Comparison of ENCODE assay signal across 13 cellular contexts in the genomic region with DNA sequence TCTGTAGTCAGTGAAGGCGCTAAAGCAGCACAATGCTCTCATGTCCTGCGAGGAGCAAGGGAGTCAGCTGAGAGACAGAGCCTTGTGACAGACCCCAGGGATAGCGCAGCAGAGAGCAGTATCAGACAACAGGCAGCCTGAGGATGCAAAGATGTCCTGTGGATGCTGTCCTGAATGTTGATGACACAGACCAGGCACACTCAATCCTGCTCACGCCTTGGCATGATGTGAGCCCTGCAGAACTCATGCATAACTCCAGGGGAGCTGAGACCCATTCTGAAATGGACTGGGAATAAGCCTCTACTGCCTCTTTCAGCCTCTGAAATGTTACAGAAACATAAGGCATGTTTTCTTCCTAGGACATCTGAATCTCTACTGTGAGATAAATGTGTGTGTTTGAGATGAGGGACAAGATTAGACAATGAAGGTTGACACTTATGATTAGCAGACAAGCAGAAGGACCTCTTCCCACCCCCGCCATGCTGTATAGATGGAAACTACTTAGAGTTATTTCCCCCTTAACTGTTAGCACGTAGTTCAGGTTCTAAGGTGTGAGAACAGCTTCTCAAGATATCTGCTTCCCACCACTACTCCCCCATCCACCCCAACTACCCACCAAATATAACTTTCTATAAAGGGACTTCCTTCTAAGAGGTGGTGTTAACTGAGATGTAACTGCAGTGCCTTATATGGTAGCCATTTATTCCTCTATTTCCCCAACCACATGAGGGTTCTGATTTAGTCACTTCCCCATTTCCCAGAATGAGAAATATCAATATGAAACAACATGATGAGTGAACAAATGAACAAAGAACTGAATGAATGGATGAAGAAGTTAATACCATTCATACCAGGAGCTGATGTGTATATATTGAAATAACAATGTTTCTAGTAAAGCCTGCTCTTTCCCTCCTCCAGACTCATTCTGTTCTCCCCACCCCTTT. TPM values are rescaled to one million over a fixed set of nuclear protein-coding genes. Genes with fewer than 3 reads are reported as not detected.
A peak's percentile ranks its signal among the peaks of the same experiment; 100 is the strongest.
DNase-seq lines count a peak whose midpoint lies in the region; ATAC-seq, FAIRE-seq and TF ChIP-seq lines count a peak whose summit lies in the region.
"Had no signal": no experiment of that assay in that cellular context is flagged by ENCODE, and none has a peak within 500 bp of the region (broad histone marks: within the 10 kb centered on the region; RNA-seq: fewer than 3 reads in every experiment).

No MANE protein-coding gene starts in this region.

- WGBS in neuronal stem cell (ENCODE audit: extremely low coverage in 2 of 2, insufficient read length in 2 of 2, insufficient replicate concordance in 1 of 2), 2 donors, result no CpG with 5 or more reads among the region's 6 CpGs

- no peak overlapping the region for H3K4me3 Mint-ChIP-seq in T-helper 1 cell treated with Interleukin-12 subunit alpha and Interleukin-12 subunit beta and Interleukin-4 antibody, amounts not matched to agents 30 μg/mL and 1 μg/mL, for 36 hours

- H3K18ac ChIP-seq in neuronal stem cell (ENCODE audit: low read length), result no peak overlapping the region

- H3K9me3 ChIP-seq in MM.1S (replicated peaks; ENCODE audit: insufficient read depth, low read length) (no peaks in the 10 kb centered on the region), neuronal stem cell (replicated peaks in 1 of 2; ENCODE audit: control insufficient read depth in 2 of 2, insufficient read depth in 1 of 2, low read depth in 1 of 2, low read length in 2 of 2) (no peaks in the 10 kb centered on the region)
- H3K9me3 ChIP-seq: ovary had no signal

- H3K4me1 ChIP-seq in MM.1S (ENCODE audit: low read length) (peaks cover 8% of the 10 kb centered on the region), neuronal stem cell (ENCODE audit: control insufficient read depth in 2 of 2, insufficient read depth in 1 of 2, low read depth in 1 of 2, low read length in 2 of 2) (peaks cover 4 to 16% of the 10 kb centered on the region in 2 donors)

- no peak overlapping the region for H2BK5ac ChIP-seq in neuronal stem cell (ENCODE audit: low read length)

- H3K27ac ChIP-seq in MM.1S (ENCODE audit: low read length) (no peak overlapping the region), neuronal stem cell (replicated peaks; ENCODE audit: low read length) (no peak overlapping the region)
- H3K27ac ChIP-seq: ovary, VCaP had no signal

- H3K4me3 ChIP-seq in MM.1S (ENCODE audit: low read length) (no peak overlapping the region), neuronal stem cell (ENCODE audit: low read length in 2 of 2) (no peak overlapping the region)
- H3K4me3 ChIP-seq: ovary had no signal

- H3K36me3 ChIP-seq in MM.1S (replicated peaks; ENCODE audit: insufficient read depth, low read length), result no peaks in the 10 kb centered on the region
- H3K36me3 ChIP-seq in neuronal stem cell (replicated peaks in 1 of 2; ENCODE audit: control insufficient read depth in 2 of 2, insufficient read depth in 2 of 2, low read length in 2 of 2), result no peaks in the 10 kb centered on the region
- H3K36me3 ChIP-seq: ovary had no signal

- peaks cover 42% of the 10 kb centered on the region for H3K9me3 Mint-ChIP-seq in T-helper 1 cell treated with Interleukin-12 subunit alpha and Interleukin-12 subunit beta and Interleukin-4 antibody, amounts not matched to agents 30 μg/mL and 1 μg/mL, for 36 hours

- no peak overlapping the region for H3K4ac ChIP-seq in neuronal stem cell (ENCODE audit: low read length)

- no peak overlapping the region for H3K9ac ChIP-seq in MM.1S (ENCODE audit: low read length)
- H3K9ac ChIP-seq in neuronal stem cell (ENCODE audit: low read depth, low read length, poor library complexity), result no peak overlapping the region

- ATAC-seq in GM19328 (IDR thresholded peaks at IDR 0.05; ENCODE audit: unreplicated experiment) (peak; percentile 57), HG03039 (IDR thresholded peaks at IDR 0.05; ENCODE audit: unreplicated experiment) (peak; percentile 45)

- peak; percentile 92 for FAIRE-seq in GM12892 (lab: Jason Lieb, UNC)

- no peak overlapping the region for H3K23ac ChIP-seq in neuronal stem cell (ENCODE audit: low read depth, low read length, poor library complexity)

- peak; percentile 79 for TF ChIP-seq POLR2A in GM12892 (IDR thresholded peaks at IDR 0.05; ENCODE audit: low read depth, low read length)

- H4K8ac ChIP-seq in neuronal stem cell (ENCODE audit: low read depth, low read length), result no peak overlapping the region

- no peak overlapping the region for H2BK15ac ChIP-seq in neuronal stem cell (ENCODE audit: low read length)

- H3K79me1 ChIP-seq in neuronal stem cell (ENCODE audit: low read depth, low read length), result no peaks in the 10 kb centered on the region

- no peaks in the 10 kb centered on the region for H3K79me2 ChIP-seq in MM.1S (ENCODE audit: low read length)

- H4K20me1 ChIP-seq in MM.1S (ENCODE audit: insufficient read depth, low read length), result no peaks in the 10 kb centered on the region

- peaks cover 17% of the 10 kb centered on the region for H3K36me3 Mint-ChIP-seq in T-helper 1 cell treated with Interleukin-12 subunit alpha and Interleukin-12 subunit beta and Interleukin-4 antibody, amounts not matched to agents 30 μg/mL and 1 μg/mL, for 36 hours (ENCODE audit: low read depth)

- H3K27me3 ChIP-seq in MM.1S (replicated peaks; ENCODE audit: insufficient read depth, low read length) (no peaks in the 10 kb centered on the region), neuronal stem cell (ENCODE audit: control insufficient read depth in 3 of 3, insufficient read depth in 3 of 3, low read depth in 1 of 3, low read length in 3 of 3) (peaks cover 0 to 33% (median 0%) of the 10 kb centered on the region in 3 experiments)
- H3K27me3 ChIP-seq: ovary had no signal

- H3K9me2 ChIP-seq in MM.1S (replicated peaks; ENCODE audit: insufficient read depth, low read length), result no peaks in the 10 kb centered on the region

- no peak for DNase-seq in GM12892 (ENCODE audit: insufficient read length)
- DNase-seq in MM.1S, result no peak
- DNase-seq in retina, result no peak
- no peak for DNase-seq in neuronal stem cell (ENCODE audit: low spot score)
- DNase-seq in HUDEP-2 (lab: John Stamatoyannopoulos, UW; ENCODE audit: unreplicated experiment in 76 of 76), result no peak
- DNase-seq: Calu3, NCI-H510A treated with DMSO at 0.1 percent for 48 hours had no signal

- H4K91ac ChIP-seq in neuronal stem cell (ENCODE audit: low read depth, low read length, poor library complexity), result no peak overlapping the region

- H3K14ac ChIP-seq in neuronal stem cell (ENCODE audit: low read length), result no peak overlapping the region

- peaks cover 54% of the 10 kb centered on the region for H3K4me1 Mint-ChIP-seq in T-helper 1 cell treated with Interleukin-12 subunit alpha and Interleukin-12 subunit beta and Interleukin-4 antibody, amounts not matched to agents 30 μg/mL and 1 μg/mL, for 36 hours (ENCODE audit: low read depth)

- H3K27me3 Mint-ChIP-seq in T-helper 1 cell treated with Interleukin-12 subunit alpha and Interleukin-12 subunit beta and Interleukin-4 antibody, amounts not matched to agents 30 μg/mL and 1 μg/mL, for 36 hours (ENCODE audit: low read depth), result no peaks in the 10 kb centered on the region
- H3K27me3 Mint-ChIP-seq: central memory CD8-positive, alpha-beta T cell had no signal

- H2BK12ac ChIP-seq in neuronal stem cell (ENCODE audit: low read length), result no peak overlapping the region

- no peak overlapping the region for H2AFZ ChIP-seq in MM.1S (ENCODE audit: low read length)
- H2AFZ ChIP-seq in neuronal stem cell (ENCODE audit: low read length), result no peak overlapping the region

- H2AK5ac ChIP-seq in neuronal stem cell (ENCODE audit: low read depth, low read length), result no peak overlapping the region

- H2BK120ac ChIP-seq in neuronal stem cell (ENCODE audit: low read depth, low read length), result no peak overlapping the region

- TF ChIP-seq CTCF in MM.1S (IDR thresholded peaks at IDR 0.05; ENCODE audit: low read length), result no peak

- H3K27ac Mint-ChIP-seq in T-helper 1 cell treated with Interleukin-12 subunit alpha and Interleukin-12 subunit beta and Interleukin-4 antibody, amounts not matched to agents 30 μg/mL and 1 μg/mL, for 36 hours, result peak overlapping the region; percentile 62

- H3F3A ChIP-seq in MM.1S (ENCODE audit: insufficient read depth, low read length), result no peaks in the 10 kb centered on the region

- H3K4me2 ChIP-seq in MM.1S (ENCODE audit: low read depth, low read length), result no peak overlapping the region
- H3K4me2 ChIP-seq in neuronal stem cell (ENCODE audit: insufficient read depth, low read length, poor library complexity, severe bottlenecking), result no peak overlapping the region

RNA-seq across cellular contexts. Expression of a gene that starts 7.4 kb away (rescaled TPM):
- 163 TPM for polyA plus RNA-seq in GM12892 (2012; ENCODE audit: missing spikeins)
- polyA plus RNA-seq in neuronal stem cell (2013, experiment 1 of 2), result 0.78 TPM
- 0.76 TPM for polyA plus RNA-seq in neuronal stem cell (2013, experiment 2 of 2)
